8 cellular contexts compared by ENCODE assay signal in genomic region chr2:105038383-105039061, GRCh38. TPM values are rescaled to one million over a fixed set of nuclear protein-coding genes. Genes with fewer than 3 reads are reported as not detected.
DNase-seq lines count a peak whose midpoint lies in the region; ATAC-seq and TF ChIP-seq lines count a peak whose summit lies in the region.

No MANE protein-coding gene starts in this region.

- no peaks in the 10 kb centered on the region for H3K36me3 ChIP-seq in GM06990 (ENCODE audit: control insufficient read depth, insufficient read depth, low read length)

- H3K27me3 ChIP-seq in GM06990 (replicated peaks; ENCODE audit: control insufficient read depth, insufficient read depth, low read length): no peaks in the 10 kb centered on the region

- CTCF ChIA-PET in activated CD4-positive, alpha-beta memory T cell treated with anti-CD3 and anti-CD28 coated beads, Interleukin-2, amount 10 ng/mL, durations not matched to agents 7 days and 5 days (lab: Charles Lee): interaction anchor here (0.7 to 1.4 kb wide), 4 partner anchors 15 to 198 kb away, joined by 3 to 4 read pairs (median 3); no protein-coding TSS in a partner anchor

- no peaks in the 10 kb centered on the region for H3K27me3 Mint-ChIP-seq in activated CD4-positive, alpha-beta memory T cell treated with anti-CD3 and anti-CD28 coated beads, Interleukin-2, amount 10 ng/mL, durations not matched to agents 7 days and 5 days
- H3K27me3 Mint-ChIP-seq in glutamatergic neuron (ENCODE audit: unreplicated experiment): no peaks in the 10 kb centered on the region

- peak overlapping the region; percentile 70 for H3K27ac Mint-ChIP-seq in activated CD4-positive, alpha-beta memory T cell treated with anti-CD3 and anti-CD28 coated beads, Interleukin-2, amount 10 ng/mL, durations not matched to agents 7 days and 5 days
- peak overlapping the region; percentile 89 for H3K27ac Mint-ChIP-seq in glutamatergic neuron (ENCODE audit: unreplicated experiment)

- H3K4me3 ChIP-seq in GM06990 (replicated peaks; ENCODE audit: low read depth, low read length): peak overlapping the region; percentile 93

- peak overlapping the region; percentile 93 for H3K4me3 Mint-ChIP-seq in activated CD4-positive, alpha-beta memory T cell treated with anti-CD3 and anti-CD28 coated beads, Interleukin-2, amount 10 ng/mL, durations not matched to agents 7 days and 5 days
- H3K4me3 Mint-ChIP-seq in glutamatergic neuron (ENCODE audit: unreplicated experiment): peak overlapping the region; percentile 99

- no peak for DNase-seq in GM06990 (ENCODE audit: extremely low read depth, insufficient read length)
- DNase-seq in activated CD4-positive, alpha-beta memory T cell treated with anti-CD3 and anti-CD28 coated beads, Interleukin-2, amount 10 ng/mL, durations not matched to agents 7 days and 5 days: no peak
- no peak for DNase-seq in glutamatergic neuron
- DNase-seq in renal cortical epithelial cell (ENCODE audit: low read depth): peak; percentile 29
- no peak for DNase-seq in effector CD4-positive, alpha-beta T cell
- no peak for DNase-seq in epidermal melanocyte (ENCODE audit: insufficient read length, low spot score)
- DNase-seq in activated CD4-positive, alpha-beta T cell treated with anti-CD3 and anti-CD28 coated beads, Interleukin-2, amount 50 U/mL, for 1 hour: no peak

- H3K4me1 Mint-ChIP-seq in activated CD4-positive, alpha-beta memory T cell treated with anti-CD3 and anti-CD28 coated beads, Interleukin-2, amount 10 ng/mL, durations not matched to agents 7 days and 5 days: peaks cover 30% of the 10 kb centered on the region
- peaks cover 30% of the 10 kb centered on the region for H3K4me1 Mint-ChIP-seq in glutamatergic neuron (ENCODE audit: low read depth, unreplicated experiment)

- H3K36me3 Mint-ChIP-seq in activated CD4-positive, alpha-beta memory T cell treated with anti-CD3 and anti-CD28 coated beads, Interleukin-2, amount 10 ng/mL, durations not matched to agents 7 days and 5 days (ENCODE audit: low read depth): no peaks in the 10 kb centered on the region
- no peaks in the 10 kb centered on the region for H3K36me3 Mint-ChIP-seq in glutamatergic neuron (ENCODE audit: unreplicated experiment)

- peak; percentile 18 for ATAC-seq in HG03095 (IDR thresholded peaks at IDR 0.05; ENCODE audit: unreplicated experiment)

- TF ChIP-seq CTCF in GM06990 (IDR thresholded peaks at IDR 0.05; ENCODE audit: insufficient read depth, low read length, poor library complexity, severe bottlenecking) (no peak), glutamatergic neuron (IDR thresholded peaks at IDR 0.05; ENCODE audit: partially characterized antibody, unreplicated experiment) (no peak)

- POLR2A ChIA-PET in activated CD4-positive, alpha-beta memory T cell treated with anti-CD3 and anti-CD28 coated beads, Interleukin-2, amount 10 ng/mL, durations not matched to agents 7 days and 5 days (lab: Charles Lee): interaction anchor here (0.5 to 1.5 kb wide), 2 partner anchors 17 to 263 kb away, joined by 3 to 6 read pairs; no protein-coding TSS in a partner anchor

- H3K9me3 Mint-ChIP-seq in activated CD4-positive, alpha-beta memory T cell treated with anti-CD3 and anti-CD28 coated beads, Interleukin-2, amount 10 ng/mL, durations not matched to agents 7 days and 5 days: no peaks in the 10 kb centered on the region
- H3K9me3 Mint-ChIP-seq in glutamatergic neuron (ENCODE audit: unreplicated experiment): peaks cover 2% of the 10 kb centered on the region

RNA-seq across cellular contexts. Expression of gene MRPS9, which starts 0.7 kb away (rescaled TPM):
- 10 to 100 TPM; 19.8 to 20.6 TPM for total RNA-seq in activated CD4-positive, alpha-beta memory T cell treated with anti-CD3 and anti-CD28 coated beads, Interleukin-2, amount 10 ng/mL, durations not matched to agents 7 days and 5 days
- total RNA-seq in glutamatergic neuron (ENCODE audit: unreplicated experiment) (20.3 TPM), renal cortical epithelial cell (33.1 and 34.4 TPM in 2 replicates)
